ENCODE assay signal across 8 cellular contexts in genomic region chr2:161237397-161238263, GRCh38.
DNase-seq lines count a peak whose midpoint lies in the region; ATAC-seq and TF ChIP-seq lines count a peak whose summit lies in the region.

No MANE protein-coding gene starts in this region.

- H3K27me3 ChIP-seq in Karpas-422 (ENCODE audit: low read length): no peaks in the 10 kb centered on the region
- no peaks in the 10 kb centered on the region for H3K27me3 ChIP-seq in WERI-Rb-1 (ENCODE audit: insufficient read depth, low read depth, severe bottlenecking)
- H3K27me3 ChIP-seq in kidney epithelial cell (ENCODE audit: control insufficient read depth, insufficient read depth, low read length): no peaks in the 10 kb centered on the region
- H3K27me3 ChIP-seq in spleen (replicated peaks in 1 of 7): peaks cover 0 to 19% (median 0%) of the 10 kb centered on the region in 7 donors

- peak; percentile 51 for ATAC-seq in GM21515 (IDR thresholded peaks at IDR 0.05; ENCODE audit: unreplicated experiment)

- no peak overlapping the region for H2AFZ ChIP-seq in Karpas-422 (ENCODE audit: low read length)

- TF ChIP-seq POLR2A in spleen (IDR thresholded peaks at IDR 0.05): no peak

- H3K9me2 ChIP-seq in Karpas-422 (replicated peaks; ENCODE audit: insufficient read depth, low read length): no peaks in the 10 kb centered on the region

- H3K9me3 ChIP-seq in Karpas-422 (ENCODE audit: low read length) (no peaks in the 10 kb centered on the region), WERI-Rb-1 (ENCODE audit: severe bottlenecking) (no peaks in the 10 kb centered on the region), spleen (no peaks in the 10 kb centered on the region)

- H4K20me1 ChIP-seq in Karpas-422 (ENCODE audit: insufficient read depth, low read depth, low read length): no peaks in the 10 kb centered on the region

- H3K79me2 ChIP-seq in Karpas-422 (ENCODE audit: low read length): peaks cover 16% of the 10 kb centered on the region

- 7 to 11% (median 9%) methylated on average over 34 to 49 of the region's 49 CpGs for WGBS in spleen, 5 donors

- peak overlapping the region; percentile 73 for H3K4me2 ChIP-seq in Karpas-422 (ENCODE audit: low read depth, low read length, poor library complexity, severe bottlenecking)

- intact Hi-C loops in spleen (cut with DNase I; ENCODE audit: low total_unique reads): no loop called here

- peak overlapping the region; percentile 70 for H3K9ac ChIP-seq in Karpas-422 (ENCODE audit: low read length)

- H3K27ac ChIP-seq in Karpas-422 (ENCODE audit: low read length): peak overlapping the region; percentile 87
- H3K27ac ChIP-seq in WERI-Rb-1: peak overlapping the region; percentile 87
- H3K27ac ChIP-seq in caudate nucleus (ENCODE audit: low read depth, low read length): peak overlapping the region; percentile 88
- H3K27ac ChIP-seq in spleen: peak overlapping the region in 1 of 8 donors; percentile 41

- H3K36me3 ChIP-seq in Karpas-422 (ENCODE audit: insufficient read depth, low read length) (peaks cover 22% of the 10 kb centered on the region), WERI-Rb-1 (no peaks in the 10 kb centered on the region), kidney epithelial cell (ENCODE audit: control insufficient read depth, insufficient read depth, low read length) (no peaks in the 10 kb centered on the region), spleen (peaks cover 0 to 30% (median 1%) of the 10 kb centered on the region in 6 donors)

- H3K4me3 ChIP-seq in Karpas-422 (ENCODE audit: low read length): peak overlapping the region; percentile 54
- peak overlapping the region; percentile 82 for H3K4me3 ChIP-seq in WERI-Rb-1 (ENCODE audit: low read depth, low read length)
- H3K4me3 ChIP-seq in kidney epithelial cell (ENCODE audit: low read depth, low read length): peak overlapping the region; percentile 36
- H3K4me3 ChIP-seq in spleen: peak overlapping the region; percentile 39 to 81 (median 56)

- peak; percentile 63 for DNase-seq in DMS 273 treated with DMSO at 0.1 percent for 48 hours (lab: John Stamatoyannopoulos, UW)
- DNase-seq in Karpas-422: peak; percentile 76
- DNase-seq in WERI-Rb-1: peak; percentile 89
- DNase-seq in caudate nucleus (lab: John Stamatoyannopoulos, UW): peak in 58 of 61 donors; percentile 22 to 87 (median 68)
- DNase-seq in kidney epithelial cell (ENCODE audit: low read depth): no peak
- DNase-seq in spleen: peak; percentile 87
- no peak for DNase-seq in LoVo (ENCODE audit: low spot score)

- H3K4me1 ChIP-seq in Karpas-422 (ENCODE audit: low read length) (peaks cover 95% of the 10 kb centered on the region), spleen (peaks cover 6 to 46% (median 17%) of the 10 kb centered on the region in 6 donors)

- TF ChIP-seq CTCF in WERI-Rb-1 (IDR thresholded peaks at IDR 0.05; ENCODE audit: low read depth, low read length): no peak
- no peak for TF ChIP-seq CTCF in kidney epithelial cell (IDR thresholded peaks at IDR 0.05; ENCODE audit: insufficient read depth, low read length, poor library complexity, severe bottlenecking)
- no peak for TF ChIP-seq CTCF in spleen (IDR thresholded peaks at IDR 0.05 in 8 of 11, conservative IDR thresholded peaks at IDR 0.05 in 3 of 11)

Comparison
In these comparisons a context has a peak if more than half of its experiments do, and no peak if none do; other contexts are left out.
1. DNase-seq: peak in DMS 273 treated with DMSO at 0.1 percent for 48 hours (single experiment), Karpas-422 (single experiment), WERI-Rb-1 (single experiment), caudate nucleus (58 of 61) and spleen (single experiment); none in kidney epithelial cell (single experiment) and LoVo (single experiment).
2. Peak in every context shown above with its lines, with median percentiles within 50 percentile points of each other: H3K4me3 ChIP-seq.